ENCODE assay signal across 1 cellular context in the genomic region with DNA sequence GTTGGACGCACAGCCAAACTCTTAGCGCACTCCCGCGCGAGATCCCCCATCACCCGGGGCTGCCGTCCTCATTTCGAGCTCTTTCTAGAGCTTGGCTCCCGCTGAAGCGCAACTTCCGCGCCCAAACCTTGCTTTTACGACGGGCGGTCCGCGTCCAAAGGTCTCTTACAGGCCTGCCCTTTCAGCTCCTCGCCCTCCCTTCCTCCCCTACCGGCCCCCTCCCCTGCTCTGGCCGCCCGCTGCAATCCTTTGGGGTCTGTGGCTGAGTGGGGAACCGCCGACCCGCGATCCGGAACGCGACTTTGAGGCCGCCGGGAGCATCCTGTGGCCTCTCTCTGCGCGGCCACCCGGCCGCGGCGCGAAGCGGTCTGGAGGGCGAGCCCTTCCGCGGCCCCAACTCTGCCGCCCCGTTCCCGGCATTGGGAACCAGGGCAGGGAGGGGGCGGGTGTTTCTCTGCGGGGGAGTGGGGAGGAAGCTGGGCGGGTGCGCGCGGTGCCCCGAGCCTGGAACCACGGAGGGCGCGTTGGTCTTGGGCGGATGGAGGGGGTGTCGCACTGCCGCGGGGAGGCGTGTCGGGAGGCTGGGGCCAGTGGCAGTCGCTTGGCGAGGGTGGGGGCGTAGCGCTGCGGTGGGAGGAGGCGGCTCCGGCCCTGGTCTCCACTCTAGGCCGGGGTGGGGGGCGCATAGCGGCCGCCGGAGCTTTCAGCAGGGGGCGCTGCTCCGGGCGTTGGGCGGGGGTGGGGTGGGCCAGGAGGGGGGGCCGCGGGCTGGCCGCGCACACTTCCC.
TF ChIP-seq lines count a peak whose summit lies in the region.

TSS of gene GDF7 (plus strand) at position 781 of the 787 bp plus-strand sequence. CDS start 96 bp downstream, outside the sequence.

TF ChIP-seq in A549, 52 proteins besides CTCF, POLR2A, EP300 and RAD21 (continued from another document):
- TF ChIP-seq, protein P1, sequence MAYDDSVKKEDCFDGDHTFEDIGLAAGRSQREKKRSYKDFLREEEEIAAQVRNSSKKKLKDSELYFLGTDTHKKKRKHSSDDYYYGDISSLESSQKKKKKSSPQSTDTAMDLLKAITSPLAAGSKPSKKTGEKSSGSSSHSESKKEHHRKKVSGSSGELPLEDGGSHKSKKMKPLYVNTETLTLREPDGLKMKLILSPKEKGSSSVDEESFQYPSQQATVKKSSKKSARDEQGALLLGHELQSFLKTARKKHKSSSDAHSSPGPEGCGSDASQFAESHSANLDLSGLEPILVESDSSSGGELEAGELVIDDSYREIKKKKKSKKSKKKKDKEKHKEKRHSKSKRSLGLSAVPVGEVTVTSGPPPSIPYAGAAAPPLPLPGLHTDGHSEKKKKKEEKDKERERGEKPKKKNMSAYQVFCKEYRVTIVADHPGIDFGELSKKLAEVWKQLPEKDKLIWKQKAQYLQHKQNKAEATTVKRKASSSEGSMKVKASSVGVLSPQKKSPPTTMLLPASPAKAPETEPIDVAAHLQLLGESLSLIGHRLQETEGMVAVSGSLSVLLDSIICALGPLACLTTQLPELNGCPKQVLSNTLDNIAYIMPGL (CRISPR knock-in tag; IDR thresholded peaks at IDR 0.05; ENCODE audit: borderline replicate concordance): no peak
- TF ChIP-seq KDM1A (IDR thresholded peaks at IDR 0.05; ENCODE audit: low read depth) (no peak), HEYL (CRISPR knock-in tag; IDR thresholded peaks at IDR 0.05) (no peak), RFX5 (IDR thresholded peaks at IDR 0.05) (no peak), MAX (IDR thresholded peaks at IDR 0.05) (peak; percentile 33; the same call in 1 of the 2 replicates), FOSB (CRISPR knock-in tag; IDR thresholded peaks at IDR 0.05) (no peak), ESRRA (IDR thresholded peaks at IDR 0.05; ENCODE audit: borderline replicate concordance, low read length) (no peak), ZC3H11A (IDR thresholded peaks at IDR 0.05) (no peak), CHD2 (IDR thresholded peaks at IDR 0.05; ENCODE audit: low read length, partially characterized antibody) (no peak), RARB (CRISPR knock-in tag; IDR thresholded peaks at IDR 0.05) (no peak), ZSCAN20 (CRISPR knock-in tag; IDR thresholded peaks at IDR 0.05) (no peak), CEBPB (IDR thresholded peaks at IDR 0.05) (no peak), CBX8 (IDR thresholded peaks at IDR 0.05) (no peak), HOXA7 (CRISPR knock-in tag; IDR thresholded peaks at IDR 0.05) (no peak), EHMT2 (IDR thresholded peaks at IDR 0.05; ENCODE audit: low read depth) (no peak), CBX2 (IDR thresholded peaks at IDR 0.05; ENCODE audit: borderline replicate concordance, low read depth) (no peak), EHF (CRISPR knock-in tag; IDR thresholded peaks at IDR 0.05) (no peak), SMC3 (IDR thresholded peaks at IDR 0.05) (peak; percentile 48; the same call in 1 of the 3 replicates)
- TF ChIP-seq, protein P2, sequence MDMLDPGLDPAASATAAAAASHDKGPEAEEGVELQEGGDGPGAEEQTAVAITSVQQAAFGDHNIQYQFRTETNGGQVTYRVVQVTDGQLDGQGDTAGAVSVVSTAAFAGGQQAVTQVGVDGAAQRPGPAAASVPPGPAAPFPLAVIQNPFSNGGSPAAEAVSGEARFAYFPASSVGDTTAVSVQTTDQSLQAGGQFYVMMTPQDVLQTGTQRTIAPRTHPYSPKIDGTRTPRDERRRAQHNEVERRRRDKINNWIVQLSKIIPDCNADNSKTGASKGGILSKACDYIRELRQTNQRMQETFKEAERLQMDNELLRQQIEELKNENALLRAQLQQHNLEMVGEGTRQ (IDR thresholded peaks at IDR 0.05): no peak
- TF ChIP-seq, protein P3, sequence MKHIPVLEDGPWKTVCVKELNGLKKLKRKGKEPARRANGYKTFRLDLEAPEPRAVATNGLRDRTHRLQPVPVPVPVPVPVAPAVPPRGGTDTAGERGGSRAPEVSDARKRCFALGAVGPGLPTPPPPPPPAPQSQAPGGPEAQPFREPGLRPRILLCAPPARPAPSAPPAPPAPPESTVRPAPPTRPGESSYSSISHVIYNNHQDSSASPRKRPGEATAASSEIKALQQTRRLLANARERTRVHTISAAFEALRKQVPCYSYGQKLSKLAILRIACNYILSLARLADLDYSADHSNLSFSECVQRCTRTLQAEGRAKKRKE (CRISPR knock-in tag; IDR thresholded peaks at IDR 0.05; ENCODE audit: low read depth): no peak
- TF ChIP-seq, protein P4, sequence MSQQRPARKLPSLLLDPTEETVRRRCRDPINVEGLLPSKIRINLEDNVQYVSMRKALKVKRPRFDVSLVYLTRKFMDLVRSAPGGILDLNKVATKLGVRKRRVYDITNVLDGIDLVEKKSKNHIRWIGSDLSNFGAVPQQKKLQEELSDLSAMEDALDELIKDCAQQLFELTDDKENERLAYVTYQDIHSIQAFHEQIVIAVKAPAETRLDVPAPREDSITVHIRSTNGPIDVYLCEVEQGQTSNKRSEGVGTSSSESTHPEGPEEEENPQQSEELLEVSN (IDR thresholded peaks at IDR 0.05; ENCODE audit: borderline replicate concordance, low read depth): no peak
TF ChIP-seq in A549: peak in this region for 4.
